Comparison of ENCODE assay signal across 20 cellular contexts in the genomic region with DNA sequence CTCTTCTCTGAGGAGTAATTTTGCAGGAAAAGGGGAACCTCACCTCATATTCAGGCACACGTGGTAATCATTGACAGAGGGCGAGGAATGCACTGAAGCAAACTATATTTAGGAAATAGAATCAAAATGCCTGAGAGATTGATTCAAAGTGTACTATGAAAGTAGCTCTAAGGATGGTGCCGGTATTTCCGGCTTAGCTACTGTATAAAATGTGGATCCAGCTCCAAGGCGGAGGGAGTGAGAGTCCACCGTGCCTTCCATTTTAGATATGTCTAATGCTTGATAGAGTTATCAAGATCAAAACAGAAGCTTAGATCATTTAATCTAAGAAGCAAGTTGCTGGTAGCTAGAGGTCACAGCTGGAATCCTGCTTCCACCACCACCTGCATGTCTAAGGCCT.
"Had no signal": no experiment of that assay in that cellular context is flagged by ENCODE, and none has a peak within 500 bp of the region (broad histone marks: within the 10 kb centered on the region; RNA-seq: fewer than 3 reads in every experiment).

No MANE protein-coding gene starts in this region.

- H3K27ac ChIP-seq: coronary artery, esophagus muscularis mucosa, gastrocnemius medialis, WERI-Rb-1 had no signal

- FAIRE-seq: small intestine, urothelium cell line had no signal

- DNase-seq: activated CD4-positive, alpha-beta T cell treated with anti-CD3 and anti-CD28 coated beads for 1 hour; activated CD4-positive, alpha-beta T cell treated with anti-CD3 and anti-CD28 coated beads, Interleukin-2, amount 50 U/mL, for 1 hour; activated CD8-positive, alpha-beta T cell treated with anti-CD3 and anti-CD28 coated beads, Interleukin-2, amount 10 ng/mL, durations not matched to agents 7 days and 5 days; activated gamma-delta T cell; anterior cingulate cortex; gastrocnemius medialis; hippocampal formation; kidney glomerular epithelial cell; naive B cell; nucleus accumbens; posterior cingulate gyrus; small intestine; stimulated activated CD4-positive, alpha-beta T cell treated with anti-CD3 and anti-CD28 coated beads, Interleukin-2, amount 100 ng/mL, for 24 hours; transverse colon; WERI-Rb-1 had no signal

- H3K27me3 ChIP-seq: esophagus muscularis mucosa, gastrocnemius medialis, transverse colon had no signal

- H3K36me3 ChIP-seq: esophagus muscularis mucosa, gastrocnemius medialis, transverse colon, WERI-Rb-1 had no signal

- ATAC-seq: activated CD8-positive, alpha-beta T cell treated with anti-CD3 and anti-CD28 coated beads, Interleukin-2, amount 10 ng/mL, durations not matched to agents 7 days and 5 days; gastrocnemius medialis; sciatic nerve; stimulated activated memory B cell treated with anti-CD40 and anti-IgM and Interleukin-4, amounts not matched to agents 10 μg/mL and 1 μg/mL and 100 μg/mL, for 72 hours had no signal

- H3K9me3 ChIP-seq: esophagus muscularis mucosa, gastrocnemius medialis, transverse colon had no signal

- H3K4me3 ChIP-seq: coronary artery, esophagus muscularis mucosa, gastrocnemius medialis, transverse colon had no signal
